In genomic region chr21:35256468-35256988, GRCh38 we compare ENCODE assay signal across 1 cellular context.
TF ChIP-seq lines count a peak whose summit lies in the region.

No MANE protein-coding gene starts in this region.

TF ChIP-seq in HEK293, 187 proteins besides CTCF, POLR2A, EP300 and RAD21 (continued from another document):
- TF ChIP-seq ZBTB48 (tag by site-specific recombination; IDR thresholded peaks at IDR 0.05) (peak; percentile 77), ZSCAN5A (tag by site-specific recombination; IDR thresholded peaks at IDR 0.05) (0 out of 2 replicates have a peak, but pooled peaks have one; percentile 13), ZBTB6 (tag by site-specific recombination; IDR thresholded peaks at IDR 0.05) (no peak), PRDM4 (tag by site-specific recombination; IDR thresholded peaks at IDR 0.05) (peak; percentile 84), ZNF529 (tag by site-specific recombination; IDR thresholded peaks at IDR 0.05; ENCODE audit: insufficient replicate concordance) (no peak), PRDM6 (tag by site-specific recombination; IDR thresholded peaks at IDR 0.05) (peak; percentile 87), PRDM1 (tag by site-specific recombination; IDR thresholded peaks at IDR 0.05) (peak; percentile 93), ZNF341 (tag by site-specific recombination; IDR thresholded peaks at IDR 0.05; ENCODE audit: low read depth) (peak; percentile 59), ZNF184 (tag by site-specific recombination; IDR thresholded peaks at IDR 0.05) (peak; percentile 57; the same call in 1 of the 2 replicates), GFI1B (tag by site-specific recombination; IDR thresholded peaks at IDR 0.05) (no peak), ZNF16 (tag by site-specific recombination; IDR thresholded peaks at IDR 0.05; ENCODE audit: low read depth) (no peak), ZNF514 (tag by site-specific recombination; IDR thresholded peaks at IDR 0.05) (no peak), ZNF692 (tag by site-specific recombination; IDR thresholded peaks at IDR 0.05) (peak; percentile 71; the same call in 1 of the 2 replicates), ZNF747 (tag by site-specific recombination; IDR thresholded peaks at IDR 0.05) (no peak), ZNF112 (tag by site-specific recombination; IDR thresholded peaks at IDR 0.05) (no peak), ZNF221 (tag by site-specific recombination; IDR thresholded peaks at IDR 0.05; ENCODE audit: borderline replicate concordance) (no peak), GLI2 (tag by site-specific recombination; IDR thresholded peaks at IDR 0.05; ENCODE audit: borderline replicate concordance, low read depth) (no peak), ATF2 (tag by site-specific recombination; IDR thresholded peaks at IDR 0.05; ENCODE audit: low read depth) (peak; percentile 19; the same call in 1 of the 2 replicates), FEZF1 (tag by site-specific recombination; IDR thresholded peaks at IDR 0.05) (peak; percentile 99), ZNF76 (tag by site-specific recombination; IDR thresholded peaks at IDR 0.05; ENCODE audit: borderline replicate concordance, low read depth) (peak; percentile 76; the same call in 1 of the 2 replicates), ZNF629 (tag by site-specific recombination; IDR thresholded peaks at IDR 0.05) (peak; percentile 85), SCRT1 (tag by site-specific recombination; IDR thresholded peaks at IDR 0.05; ENCODE audit: borderline replicate concordance) (peak; percentile 97), OVOL3 (tag by site-specific recombination; IDR thresholded peaks at IDR 0.05) (0 out of 2 replicates have a peak, but pooled peaks have one; percentile 19), ZNF768 (tag by site-specific recombination; IDR thresholded peaks at IDR 0.05) (no peak), MYNN (tag by site-specific recombination; IDR thresholded peaks at IDR 0.05; ENCODE audit: borderline replicate concordance) (no peak)
